Comparison of ENCODE assay signal across 17 cellular contexts in the genomic region with DNA sequence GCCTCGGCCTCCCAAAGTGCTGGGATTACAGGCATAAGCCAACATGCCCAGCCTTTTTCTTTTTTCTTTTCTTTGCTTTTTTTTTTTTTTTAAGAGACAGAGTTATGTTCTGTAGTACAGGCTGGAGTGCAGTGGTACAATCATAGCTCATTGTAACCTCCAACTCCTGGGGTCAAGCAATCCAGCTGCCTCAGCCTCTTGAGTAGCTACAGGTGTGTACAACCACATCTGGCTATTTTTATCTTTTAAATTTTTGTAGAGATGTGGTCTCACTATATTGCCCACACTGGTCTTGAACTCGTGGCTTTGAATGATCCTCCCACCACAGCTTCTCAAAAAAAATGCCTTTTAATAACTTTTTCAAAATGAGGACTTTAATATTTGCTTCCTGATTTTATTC. TPM values are rescaled to one million over a fixed set of nuclear protein-coding genes. Genes with fewer than 3 reads are reported as not detected.
DNase-seq lines count a peak whose midpoint lies in the region; ATAC-seq and TF ChIP-seq lines count a peak whose summit lies in the region.
"Had no signal": no experiment of that assay in that cellular context is flagged by ENCODE, and none has a peak within 500 bp of the region (broad histone marks: within the 10 kb centered on the region; RNA-seq: fewer than 3 reads in every experiment).

No MANE protein-coding gene starts in this region.

- H3K4me3 ChIP-seq in BLaER1, result no peak overlapping the region
- H3K4me3 ChIP-seq: coronary artery, esophagus muscularis mucosa, heart right ventricle, thoracic aorta had no signal

- H3K4me1 Mint-ChIP-seq in mesothelial cell of epicardium, result no peaks in the 10 kb centered on the region

- no peaks in the 10 kb centered on the region for H4K20me1 ChIP-seq in BLaER1

- no peaks in the 10 kb centered on the region for H3K36me3 ChIP-seq in BLaER1
- H3K36me3 ChIP-seq: esophagus muscularis mucosa, heart right ventricle, thoracic aorta had no signal

- TF ChIP-seq CTCF in mesothelial cell of epicardium (IDR thresholded peaks at IDR 0.05; ENCODE audit: unreplicated experiment), result no peak

- no peaks in the 10 kb centered on the region for H3K36me3 Mint-ChIP-seq in mesothelial cell of epicardium

- ATAC-seq in GM19372 (IDR thresholded peaks at IDR 0.05; ENCODE audit: low read depth, unreplicated experiment) (peak; percentile 42), HG02610 (IDR thresholded peaks at IDR 0.05; ENCODE audit: unreplicated experiment) (peak; percentile 29), HG03159 (IDR thresholded peaks at IDR 0.05; ENCODE audit: unreplicated experiment) (peak; percentile 51)

- H3K4me2 ChIP-seq in BLaER1, result peak overlapping the region; percentile 42

- H3K27ac ChIP-seq in BLaER1, result no peak overlapping the region
- H3K27ac ChIP-seq: 22Rv1, coronary artery, esophagus muscularis mucosa, heart right ventricle, thoracic aorta had no signal

- H3K27me3 ChIP-seq in BLaER1, result no peaks in the 10 kb centered on the region
- H3K27me3 ChIP-seq: esophagus muscularis mucosa, heart right ventricle had no signal

- H3K9me3 ChIP-seq in BLaER1, result no peaks in the 10 kb centered on the region
- H3K9me3 ChIP-seq: esophagus muscularis mucosa, heart right ventricle, thoracic aorta had no signal

- no peaks in the 10 kb centered on the region for H3K9me3 Mint-ChIP-seq in mesothelial cell of epicardium
- H3K9me3 Mint-ChIP-seq: CD8-positive, alpha-beta memory T cell had no signal

- H3K9ac ChIP-seq in BLaER1, result no peak overlapping the region

- no peaks in the 10 kb centered on the region for H3K27me3 Mint-ChIP-seq in mesothelial cell of epicardium (ENCODE audit: low read depth)
- H3K27me3 Mint-ChIP-seq: CD8-positive, alpha-beta memory T cell had no signal

- no peak overlapping the region for H3K4me3 Mint-ChIP-seq in mesothelial cell of epicardium
- H3K4me3 Mint-ChIP-seq: CD8-positive, alpha-beta memory T cell had no signal

- no peak overlapping the region for H3K27ac Mint-ChIP-seq in mesothelial cell of epicardium

- peaks cover 48% of the 10 kb centered on the region for H3K4me1 ChIP-seq in BLaER1
- H3K4me1 ChIP-seq: esophagus muscularis mucosa had no signal

- no peak for DNase-seq in activated CD8-positive, alpha-beta memory T cell treated with anti-CD3 and anti-CD28 coated beads, Interleukin-2, amount 50 U/mL, for 4 hours
- DNase-seq in NCI-H2107 treated with DMSO at 0.1 percent for 48 hours (lab: John Stamatoyannopoulos, UW; ENCODE audit: unreplicated experiment), result no peak
- no peak for DNase-seq in mesothelial cell of epicardium (ENCODE audit: low spot score in 2 of 2, unreplicated experiment in 2 of 2)
- no peak for DNase-seq in HuH-7.5 (ENCODE audit: low spot score)
- DNase-seq: activated CD4-positive, alpha-beta T cell treated with anti-CD3 and anti-CD28 coated beads, Interleukin-2, amount 50 U/mL, for 1 hour; CD8-positive, alpha-beta memory T cell; heart right ventricle; left cardiac atrium; NCI-H187 treated with DMSO at 0.1 percent for 48 hours had no signal

RNA-seq across cellular contexts. Expression of a gene that starts 4.3 kb away (rescaled TPM):
- total RNA-seq in mesothelial cell of epicardium, result 0.27 to 0.51 TPM (median 0.27 TPM) in 3 replicates
